In the genomic region with DNA sequence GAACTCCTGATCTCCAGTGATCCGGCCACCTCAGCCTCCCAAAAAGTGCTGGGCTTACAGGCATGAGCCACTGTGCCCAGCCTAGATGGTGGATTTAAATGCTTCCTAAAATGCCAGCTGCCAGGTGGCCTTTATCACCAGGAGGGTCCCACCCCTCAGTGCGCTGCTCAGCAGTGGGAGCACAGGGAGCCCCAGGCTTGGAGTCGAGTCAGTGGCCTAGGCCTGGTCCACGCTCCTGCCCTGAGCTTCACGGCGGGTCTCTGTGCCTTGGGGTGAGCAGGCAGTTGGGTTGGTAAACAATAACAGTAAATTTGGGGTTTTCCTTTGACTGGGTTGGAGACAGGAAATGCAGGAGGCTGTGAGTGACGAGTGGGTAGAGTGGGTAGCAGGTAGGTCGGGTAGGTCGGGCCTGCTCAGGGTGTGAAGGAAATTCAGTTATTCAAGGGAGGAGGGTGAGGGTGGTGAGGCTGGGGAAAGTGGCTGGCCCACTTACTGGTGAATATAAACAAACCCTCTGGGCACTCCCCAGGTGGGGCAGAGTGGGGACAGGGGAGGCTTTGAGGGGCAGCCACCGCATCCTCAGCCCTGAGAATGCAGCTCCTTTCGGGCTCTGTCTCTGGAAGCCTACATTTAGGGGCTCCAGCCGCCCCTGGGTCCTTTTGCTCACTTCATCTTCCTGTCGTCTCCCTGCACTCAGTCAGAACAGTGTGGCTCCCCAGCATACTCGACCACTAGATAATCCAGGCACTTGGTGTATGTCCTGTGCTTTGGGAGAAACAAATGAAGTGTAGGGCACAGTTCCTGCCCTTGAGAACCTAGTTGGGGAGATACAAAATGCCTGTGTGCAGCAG, we compare ENCODE assay signal across 12 cellular contexts. TPM values are rescaled to one million over a fixed set of nuclear protein-coding genes. Genes with fewer than 3 reads are reported as not detected.
DNase-seq lines count a peak whose midpoint lies in the region; ATAC-seq, FAIRE-seq and TF ChIP-seq lines count a peak whose summit lies in the region.
"Had no signal": no experiment of that assay in that cellular context is flagged by ENCODE, and none has a peak within 500 bp of the region (broad histone marks: within the 10 kb centered on the region; RNA-seq: fewer than 3 reads in every experiment).

No MANE protein-coding gene starts in this region.

- CTCF ChIA-PET in K562 (lab: Yijun Ruan, JAX; ENCODE audit: low intra/inter-chr PET ratio): interaction anchor here (1.6 to 2.1 kb wide), 2 partner anchors 71 to 175 kb away, joined by 6 to 10 read pairs; no protein-coding TSS in a partner anchor

- H3K79me2 ChIP-seq in K562 (ENCODE audit: control insufficient read depth, insufficient read depth, low read length): no peaks in the 10 kb centered on the region
- H3K79me2 ChIP-seq: parathyroid adenoma had no signal

- TF ChIP-seq EP300 in K562 (IDR thresholded peaks at IDR 0.05; ENCODE audit: low read length): no peak

- H3K27ac ChIP-seq in K562 (ENCODE audit: extremely low read depth, low read depth, low read length): no peak overlapping the region
- H3K27ac ChIP-seq in skin epidermis: peak overlapping the region in 13 of 21 experiments; percentile 5 to 78 (median 47)
- H3K27ac ChIP-seq: parathyroid adenoma had no signal

- 76% methylated on average over 14 of the region's 14 CpGs for WGBS in K562 (ENCODE audit: insufficient coverage, low coverage, missing lambda C conversion rate)

- peaks cover 10 to 17% of the 10 kb centered on the region in 2 experiments for H3K4me1 ChIP-seq in K562 (replicated peaks in 1 of 2; ENCODE audit: control insufficient read depth in 2 of 2, insufficient read depth in 2 of 2, low read length in 2 of 2)
- peaks cover 4% of the 10 kb centered on the region for H3K4me1 ChIP-seq in BE2C
- H3K4me1 ChIP-seq: parathyroid adenoma had no signal

- peaks cover 13% of the 10 kb centered on the region for H3K9me1 ChIP-seq in K562 (ENCODE audit: control insufficient read depth, insufficient read depth, low read length)

- H4K20me1 ChIP-seq in K562 (replicated peaks; ENCODE audit: control insufficient read depth, insufficient read depth, low read length): peaks cover 36% of the 10 kb centered on the region

- no TSS peak for BruUV-seq in K562 (replicated peaks; lab: Mats Ljungman, UMichigan)

- DNase-seq in GM19239 (ENCODE audit: insufficient read length, low spot score) (no peak), T-helper 9 cell (peak; percentile 59), K562 (ENCODE audit: extremely low read depth in 1 of 4, low spot score in 3 of 4) (no peak), BE2C (no peak), AG08396 (ENCODE audit: low spot score) (no peak), cerebellar cortex (ENCODE audit: low spot score) (no peak)
- DNase-seq: NCI-H1436 treated with DMSO at 0.1 percent for 48 hours had no signal

- H3K36me3 ChIP-seq in K562 (ENCODE audit: control insufficient read depth, insufficient read depth, low read length) (peaks cover 23% of the 10 kb centered on the region; the same call in 2 of the 3 replicates), BE2C (no peaks in the 10 kb centered on the region)

- ATAC-seq in K562: no peak
- ATAC-seq in HG02840 (IDR thresholded peaks at IDR 0.05; ENCODE audit: low FRiP score, unreplicated experiment): no peak

- FAIRE-seq in GM19239 (lab: Jason Lieb, UNC): peak; percentile 21
- FAIRE-seq in K562 (lab: Jason Lieb, UNC): no peak
- FAIRE-seq: keratinocyte had no signal

- H3K27me3 ChIP-seq in K562 (ENCODE audit: control insufficient read depth in 2 of 2, insufficient read depth in 2 of 2, low read length in 2 of 2): peaks cover 11% of the 10 kb centered on the region in 2 experiments
- H3K27me3 ChIP-seq in BE2C: no peaks in the 10 kb centered on the region

- H3K9me3 ChIP-seq in K562 (replicated peaks; ENCODE audit: control insufficient read depth, insufficient read depth, low read depth, low read length) (no peaks in the 10 kb centered on the region), BE2C (no peaks in the 10 kb centered on the region)

- no peak overlapping the region for H2AFZ ChIP-seq in K562 (ENCODE audit: low read depth, low read length)
- H2AFZ ChIP-seq: parathyroid adenoma had no signal

- H3K9ac ChIP-seq in K562 (ENCODE audit: insufficient read depth in 1 of 2, low read depth in 2 of 2, low read length in 2 of 2): peak overlapping the region in 1 of 2 experiments; percentile 40; a peak in 1 of 4 replicates
- H3K9ac ChIP-seq: parathyroid adenoma had no signal

- no peak for TF ChIP-seq RAD21 in K562 (CRISPR knock-in tag; conservative IDR thresholded peaks at IDR 0.05 in 1 of 2, IDR thresholded peaks at IDR 0.05 in 1 of 2)

- H3K4me2 ChIP-seq in K562 (ENCODE audit: insufficient read depth, low read length): no peak overlapping the region

- no peak for TF ChIP-seq CTCF in K562 (IDR thresholded peaks at IDR 0.05 in 2 of 3, conservative IDR thresholded peaks at IDR 0.05 in 1 of 3; ENCODE audit: insufficient read depth in 2 of 3, low read depth in 1 of 3, low read length in 3 of 3)
- no peak for TF ChIP-seq CTCF in BE2C (IDR thresholded peaks at IDR 0.05; ENCODE audit: low read depth, low read length)

- in situ Hi-C loops in K562 (cut with MboI): loop anchor here (5.0 kb wide), 3 partner anchors 65 to 245 kb away; no protein-coding TSS in a partner anchor

- H3K4me3 ChIP-seq in K562 (no peak overlapping the region), skin epidermis (no peak overlapping the region), BE2C (ENCODE audit: low read depth, low read length) (no peak overlapping the region)

- POLR2A ChIA-PET in K562 (lab: Yijun Ruan, JAX): interaction anchor here (0.6 to 1.3 kb wide), 3 partner anchors 12 to 196 kb away, joined by 3 read pairs; no protein-coding TSS in a partner anchor

- intact Hi-C loops in K562 (cut with micrococcal nuclease): loop anchor here (5.0 to 10.0 kb wide), 3 partner anchors 242 to 760 kb away; partner anchors contain the start of gene CR1

- no peak for TF ChIP-seq POLR2A in K562 (conservative IDR thresholded peaks at IDR 0.05)

RNA-seq across cellular contexts. Expression of gene IL19, which starts 33.5 kb away (rescaled TPM):
- not detected in 2 replicates for total RNA-seq in K562 (2011; cell fraction: chromatin; rRNA removed; ENCODE audit: low replicate concordance)
- not detected in 2 replicates for total RNA-seq in K562 (2011; cell fraction: nucleolus; rRNA removed)
- not detected in 2 replicates for total RNA-seq in K562 (2011; cell fraction: nucleoplasm; rRNA removed)
- total RNA-seq in K562 (2014; rRNA removed): not detected in 2 replicates
- total RNA-seq in K562 (2014; rRNA removed; fragmentation: Illumina TruSeq; extraction: Trizol): not detected in 2 replicates
- total RNA-seq in K562 (2015; rRNA removed; fragmentation: Illumina TruSeq; extraction: Trizol): not detected in 2 replicates
- not detected in 2 replicates for total RNA-seq in K562 (2021)
- not detected in 2 replicates for polyA plus RNA-seq in K562 (2011; rRNA removed)
- not detected in 2 replicates for polyA plus RNA-seq in K562 (2011; cell fraction: cytosol; rRNA removed)
- polyA plus RNA-seq in K562 (2011; cell fraction: nucleus; rRNA removed): not detected in 2 replicates
- not detected in 2 replicates for polyA plus RNA-seq in K562 (2012)
- not detected in 2 replicates for polyA plus RNA-seq in K562 (2014; fragmentation: Illumina TruSeq; extraction: Trizol)
- polyA plus RNA-seq in K562 (2014; fragmentation: Nextera tagmentation; extraction: Ambion mirVana): not detected
- polyA plus RNA-seq in K562 (2014; rRNA removed): not detected in 2 replicates
- polyA minus RNA-seq in K562 (2011; rRNA and poly(A)+ RNA removed): not detected in 2 replicates
- polyA minus RNA-seq in K562 (2011; cell fraction: cytosol; rRNA and poly(A)+ RNA removed): not detected in 2 replicates
- not detected in 2 replicates for polyA minus RNA-seq in K562 (2011; cell fraction: nucleus; rRNA and poly(A)+ RNA removed)
- not detected for polyA plus RNA-seq in BE2C (2012; ENCODE audit: insufficient read depth, insufficient read length, low read depth)
- total RNA-seq: epithelial cell of proximal tubule had no signal
- polyA plus RNA-seq: keratinocyte had no signal

RNA-seq across cellular contexts. Expression of gene IL10, which starts 35.2 kb away (rescaled TPM):
- not detected in 2 replicates for total RNA-seq in K562 (2011; cell fraction: chromatin; rRNA removed; ENCODE audit: low replicate concordance)
- not detected in 2 replicates for total RNA-seq in K562 (2011; cell fraction: nucleolus; rRNA removed)
- not detected in 2 replicates for total RNA-seq in K562 (2011; cell fraction: nucleoplasm; rRNA removed)
- not detected in 2 replicates for total RNA-seq in K562 (2014; rRNA removed)
- total RNA-seq in K562 (2014; rRNA removed; fragmentation: Illumina TruSeq; extraction: Trizol): not detected in 2 replicates
- not detected in 2 replicates for total RNA-seq in K562 (2015; rRNA removed; fragmentation: Illumina TruSeq; extraction: Trizol)
- not detected in 2 replicates for total RNA-seq in K562 (2021)
- polyA plus RNA-seq in K562 (2011; rRNA removed): 0.05 and 0.29 TPM in 2 replicates
- polyA plus RNA-seq in K562 (2011; cell fraction: cytosol; rRNA removed): 0.66 TPM in 1 of 2 replicates, not detected in the other
- 0.49 TPM in 1 of 2 replicates, not detected in the other for polyA plus RNA-seq in K562 (2011; cell fraction: nucleus; rRNA removed)
- polyA plus RNA-seq in K562 (2012): 0.13 and 0.58 TPM in 2 replicates
- not detected in 2 replicates for polyA plus RNA-seq in K562 (2014; fragmentation: Illumina TruSeq; extraction: Trizol)
- not detected for polyA plus RNA-seq in K562 (2014; fragmentation: Nextera tagmentation; extraction: Ambion mirVana)
- not detected in 2 replicates for polyA plus RNA-seq in K562 (2014; rRNA removed)
- polyA minus RNA-seq in K562 (2011; rRNA and poly(A)+ RNA removed): not detected in 2 replicates
- polyA minus RNA-seq in K562 (2011; cell fraction: cytosol; rRNA and poly(A)+ RNA removed): not detected in 2 replicates
- polyA minus RNA-seq in K562 (2011; cell fraction: nucleus; rRNA and poly(A)+ RNA removed): 0.89 TPM in 1 of 2 replicates, not detected in the other
- not detected for polyA plus RNA-seq in BE2C (2012; ENCODE audit: insufficient read depth, insufficient read length, low read depth)
- total RNA-seq: epithelial cell of proximal tubule had no signal
- polyA plus RNA-seq: keratinocyte had no signal

RNA-seq across cellular contexts. Expression of gene MAPKAPK2, which starts 52.4 kb away (rescaled TPM):
- 70.6 and 157 TPM in 2 replicates for total RNA-seq in K562 (2011; cell fraction: chromatin; rRNA removed; ENCODE audit: low replicate concordance)
- 89.5 and 98.9 TPM in 2 replicates for total RNA-seq in K562 (2011; cell fraction: nucleolus; rRNA removed)
- 74.0 and 80.4 TPM in 2 replicates for total RNA-seq in K562 (2011; cell fraction: nucleoplasm; rRNA removed)
- total RNA-seq in K562 (2014; rRNA removed): 52.1 and 57.2 TPM in 2 replicates
- 36.1 and 36.6 TPM in 2 replicates for total RNA-seq in K562 (2014; rRNA removed; fragmentation: Illumina TruSeq; extraction: Trizol)
- total RNA-seq in K562 (2015; rRNA removed; fragmentation: Illumina TruSeq; extraction: Trizol): 33.3 and 35.6 TPM in 2 replicates
- 81.3 and 94.2 TPM in 2 replicates for total RNA-seq in K562 (2021)
- polyA plus RNA-seq in K562 (2011; rRNA removed): 66.5 and 72.1 TPM in 2 replicates
- polyA plus RNA-seq in K562 (2011; cell fraction: cytosol; rRNA removed): 68.3 and 74.8 TPM in 2 replicates
- 140 and 167 TPM in 2 replicates for polyA plus RNA-seq in K562 (2011; cell fraction: nucleus; rRNA removed)
- polyA plus RNA-seq in K562 (2012): 53.3 and 64.1 TPM in 2 replicates
- polyA plus RNA-seq in K562 (2014; fragmentation: Illumina TruSeq; extraction: Trizol): 73.6 and 78.3 TPM in 2 replicates
- polyA plus RNA-seq in K562 (2014; fragmentation: Nextera tagmentation; extraction: Ambion mirVana): 1 to 10 TPM in 1 of 2 experiments, under 1 TPM in 1; 0.63 to 1.3 TPM
- polyA plus RNA-seq in K562 (2014; rRNA removed): 53.4 and 57.2 TPM in 2 replicates
- 48.3 and 60.9 TPM in 2 replicates for polyA minus RNA-seq in K562 (2011; rRNA and poly(A)+ RNA removed)
- 37.6 and 41.0 TPM in 2 replicates for polyA minus RNA-seq in K562 (2011; cell fraction: cytosol; rRNA and poly(A)+ RNA removed)
- 30.2 and 35.1 TPM in 2 replicates for polyA minus RNA-seq in K562 (2011; cell fraction: nucleus; rRNA and poly(A)+ RNA removed)
- 37.2 TPM for polyA plus RNA-seq in BE2C (2012; ENCODE audit: insufficient read depth, insufficient read length, low read depth)
